ENCODE assay signal across 8 cellular contexts in the genomic region with DNA sequence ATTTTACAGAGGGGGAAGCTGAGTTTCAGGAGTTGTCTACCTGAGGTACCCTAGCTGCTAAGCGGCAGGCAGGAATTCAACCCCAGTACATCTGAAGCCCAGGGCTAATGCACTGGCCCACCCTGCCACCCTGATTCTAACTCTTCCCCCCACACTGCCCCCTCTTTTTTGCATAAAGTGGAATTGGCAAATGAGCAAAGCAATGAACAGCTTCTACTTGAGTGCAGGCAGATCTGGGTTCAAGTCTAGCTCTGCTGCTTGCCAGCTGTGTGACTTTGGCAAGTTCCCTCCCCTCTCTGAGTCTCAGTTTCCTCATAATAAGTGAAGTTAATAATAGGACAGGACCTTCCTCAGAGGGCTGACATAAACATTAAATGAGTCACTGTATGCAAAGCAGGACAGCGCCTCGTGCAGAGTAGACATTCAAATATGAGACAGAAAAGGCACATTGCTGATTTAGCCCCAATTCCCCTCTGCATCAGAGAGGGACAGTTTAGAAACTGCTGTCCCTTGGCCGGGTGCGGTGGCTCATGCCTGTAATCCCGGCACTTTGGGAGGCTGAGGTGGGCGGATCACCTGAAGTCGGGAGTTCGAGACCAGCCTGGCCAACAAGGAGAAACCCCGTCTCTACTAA. TPM values are rescaled to one million over a fixed set of nuclear protein-coding genes. Genes with fewer than 3 reads are reported as not detected.
DNase-seq lines count a peak whose midpoint lies in the region; ATAC-seq and TF ChIP-seq lines count a peak whose summit lies in the region.

No MANE protein-coding gene starts in this region.

- H3K4me1 ChIP-seq in GM23248 (ENCODE audit: insufficient read depth) (peaks cover 29% of the 10 kb centered on the region), colonic mucosa (peaks cover 17% of the 10 kb centered on the region), thymus (ENCODE audit: control insufficient read depth, insufficient read depth, low read length) (peaks cover 63% of the 10 kb centered on the region)

- H3K4me3 ChIP-seq in GM23248: no peak overlapping the region
- H3K4me3 ChIP-seq in colonic mucosa: no peak overlapping the region
- peak overlapping the region; percentile 13 for H3K4me3 ChIP-seq in thymus (ENCODE audit: low read length)

- peaks cover 9% of the 10 kb centered on the region; the same call in 1 of the 2 replicates for H3F3A ChIP-seq in GM23248 (ENCODE audit: insufficient read depth)

- peak; percentile 52 for TF ChIP-seq POLR2A in GM18505 (IDR thresholded peaks at IDR 0.05; ENCODE audit: borderline replicate concordance, extremely low read depth, insufficient read depth, insufficient read length)

- no peaks in the 10 kb centered on the region for H3K9me3 ChIP-seq in GM23248 (ENCODE audit: low read depth)
- no peaks in the 10 kb centered on the region for H3K9me3 ChIP-seq in colonic mucosa
- peaks cover 1% of the 10 kb centered on the region for H3K9me3 ChIP-seq in thymus (ENCODE audit: control insufficient read depth)

- H3K79me2 ChIP-seq in GM23248 (ENCODE audit: insufficient read depth): no peaks in the 10 kb centered on the region

- no peaks in the 10 kb centered on the region for H3K27me3 ChIP-seq in GM23248 (replicated peaks; ENCODE audit: insufficient read depth)
- H3K27me3 ChIP-seq in colonic mucosa: no peaks in the 10 kb centered on the region
- no peaks in the 10 kb centered on the region for H3K27me3 ChIP-seq in thymus (ENCODE audit: control insufficient read depth, insufficient read depth)

- H3K36me3 ChIP-seq in GM23248 (ENCODE audit: low read depth): no peaks in the 10 kb centered on the region
- no peaks in the 10 kb centered on the region for H3K36me3 ChIP-seq in colonic mucosa
- H3K36me3 ChIP-seq in thymus (ENCODE audit: control insufficient read depth, insufficient read depth): peaks cover 12% of the 10 kb centered on the region

- H3K27ac ChIP-seq in GM23248 (no peak overlapping the region), colonic mucosa (peak overlapping the region; percentile 51), thymus (ENCODE audit: low read depth) (peak overlapping the region; percentile 95), substantia nigra (ENCODE audit: low read depth, low read length, poor library complexity, severe bottlenecking) (no peak overlapping the region)

- H2AFZ ChIP-seq in GM23248: no peak overlapping the region

- ATAC-seq in GM18505 (IDR thresholded peaks at IDR 0.05; ENCODE audit: unreplicated experiment): peak; percentile 39

- WGBS in GM23248 (ENCODE audit: low coverage in 1 of 2, low lambda C conversion rate in 2 of 2, missing lambda C conversion rate in 2 of 2), 2 experiments: 50 to 56% methylated on average over 10 of the region's 10 CpGs
- 68% methylated on average over 10 of the region's 10 CpGs for WGBS in thymus

- no peak for TF ChIP-seq CTCF in colonic mucosa (IDR thresholded peaks at IDR 0.05)

- H4K20me1 ChIP-seq in GM23248 (ENCODE audit: insufficient read depth): no peaks in the 10 kb centered on the region

- DNase-seq in GM23248: peak; percentile 77
- peak; percentile 93 for DNase-seq in MV-4-11 (lab: John Stamatoyannopoulos, UW)
- DNase-seq in colonic mucosa: no peak
- no peak for DNase-seq in pons (ENCODE audit: low spot score)
- no peak for DNase-seq in NCI-H2196 treated with DMSO at 0.1 percent for 48 hours (lab: John Stamatoyannopoulos, UW; ENCODE audit: unreplicated experiment)
- no peak for DNase-seq in substantia nigra (lab: John Stamatoyannopoulos, UW)

- in situ Hi-C loops in GM23248 (cut with MboI): no loop called here

- H3K9ac ChIP-seq in GM23248 (no peak overlapping the region), colonic mucosa (ENCODE audit: low read depth in 2 of 2, low read length in 2 of 2) (peak overlapping the region; percentile 21 to 35)

- intact Hi-C loops in colonic mucosa (cut with DNase I): no loop called here

- no peak overlapping the region for H3K4me2 ChIP-seq in GM23248 (ENCODE audit: unreplicated experiment)

- H3K9me2 ChIP-seq in GM23248 (ENCODE audit: insufficient read depth): no peaks in the 10 kb centered on the region

RNA-seq across cellular contexts. Expression of a gene that starts 4.7 kb away (rescaled TPM):
- total RNA-seq in GM23248 (2014; rRNA removed; shearing (Covaris generic)): 7.0 and 8.6 TPM in 2 replicates
- 17.5 and 19.3 TPM in 2 replicates for polyA plus RNA-seq in GM23248 (2016; fragmentation: Nextera tagmentation; extraction: Ambion mirVana)
- total RNA-seq in colonic mucosa: 1 to 10 TPM; 2.4 to 4.5 TPM
- 61.1 TPM for polyA plus RNA-seq in thymus

Comparison
In these comparisons a context has a peak if more than half of its experiments do, and no peak if none do; other contexts are left out.
1. DNase-seq: peak in GM23248 (single experiment) and MV-4-11 (single experiment); none in colonic mucosa (single experiment), pons (single experiment), NCI-H2196 treated with DMSO at 0.1 percent for 48 hours (single experiment) and substantia nigra (0 of 49).
2. H3K27ac ChIP-seq: peak in colonic mucosa (single experiment) and thymus (single experiment); none in GM23248 (single experiment) and substantia nigra (single experiment).